Comparison of ENCODE assay signal across 19 cellular contexts in the genomic region with DNA sequence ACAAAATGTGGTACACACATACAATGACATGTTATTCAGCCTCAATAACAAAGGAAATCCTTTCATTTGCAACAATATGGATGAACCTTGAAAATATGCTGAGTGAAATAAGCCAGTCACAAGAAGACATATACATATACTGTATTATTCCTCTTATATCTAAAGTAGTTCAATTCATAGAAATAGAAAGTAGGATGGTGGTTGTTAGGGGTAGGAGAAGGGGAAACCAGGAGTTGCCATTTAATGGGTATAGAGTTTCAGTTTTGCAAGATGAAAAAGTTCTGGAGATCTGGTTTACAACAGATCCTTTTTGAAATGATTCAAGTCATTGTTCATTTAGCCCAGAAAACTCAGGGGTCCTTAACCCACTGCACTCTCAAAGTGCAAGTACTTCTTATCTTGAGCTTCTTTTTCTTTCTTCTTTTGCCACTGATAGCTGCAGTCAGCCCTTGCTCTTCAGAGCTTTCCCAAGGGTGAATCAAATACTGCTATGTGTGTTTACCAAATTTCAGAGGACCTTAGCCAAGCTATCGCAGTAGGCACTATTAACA.
"Had no signal": no experiment of that assay in that cellular context is flagged by ENCODE, and none has a peak within 500 bp of the region (broad histone marks: within the 10 kb centered on the region; RNA-seq: fewer than 3 reads in every experiment).

No MANE protein-coding gene starts in this region.

- H3K9me3 Mint-ChIP-seq: naive B cell had no signal

- ATAC-seq: esophagus mucosa, gastrocnemius medialis, heart right ventricle, psoas muscle, right lobe of liver had no signal

- DNase-seq: effector memory CD4-positive, alpha-beta T cell; gastrocnemius medialis; heart right ventricle; hypothalamus; kidney glomerular epithelial cell; mesendoderm; naive B cell; psoas muscle; retina; right lobe of liver; spleen; stimulated activated CD4-positive, alpha-beta T cell treated with anti-CD3 and anti-CD28 coated beads, Interleukin-15, amount 100 ng/mL, for 24 hours; stimulated activated CD4-positive, alpha-beta T cell treated with anti-CD3 and anti-CD28 coated beads, Interleukin-1b, Interleukin-23, amount 100 ng/mL, for 48 hours; stimulated activated CD4-positive, alpha-beta T cell treated with anti-CD3 and anti-CD28 coated beads, Interleukin-4, amount 100 ng/mL, for 4 hours; stimulated activated naive CD4-positive, alpha-beta T cell; tibial artery; upper lobe of left lung; uterus had no signal

- H3K4me3 Mint-ChIP-seq: naive B cell had no signal

- H3K36me3 Mint-ChIP-seq: naive B cell had no signal

- H3K27ac Mint-ChIP-seq: naive B cell had no signal
